In genomic region chr14:68733086-68733621, GRCh38 we compare ENCODE assay signal across 1 cellular context.
TF ChIP-seq lines count a peak whose summit lies in the region.

No MANE protein-coding gene starts in this region.

TF ChIP-seq in GM12878, 131 proteins besides CTCF, POLR2A, EP300 and RAD21 (continued from another document):
- TF ChIP-seq USF2 (IDR thresholded peaks at IDR 0.05; ENCODE audit: borderline replicate concordance, low read depth, low read length), result no peak
- peak; percentile 13 for TF ChIP-seq MEF2B (IDR thresholded peaks at IDR 0.05; ENCODE audit: partially characterized antibody, poor library complexity, severe bottlenecking)
- peak; percentile 53; the same call in 1 of the 2 replicates for TF ChIP-seq RUNX3 (IDR thresholded peaks at IDR 0.05; ENCODE audit: low read length)
TF ChIP-seq in GM12878: peak in this region for 25.
